17 cellular contexts compared by ENCODE assay signal in the genomic region with DNA sequence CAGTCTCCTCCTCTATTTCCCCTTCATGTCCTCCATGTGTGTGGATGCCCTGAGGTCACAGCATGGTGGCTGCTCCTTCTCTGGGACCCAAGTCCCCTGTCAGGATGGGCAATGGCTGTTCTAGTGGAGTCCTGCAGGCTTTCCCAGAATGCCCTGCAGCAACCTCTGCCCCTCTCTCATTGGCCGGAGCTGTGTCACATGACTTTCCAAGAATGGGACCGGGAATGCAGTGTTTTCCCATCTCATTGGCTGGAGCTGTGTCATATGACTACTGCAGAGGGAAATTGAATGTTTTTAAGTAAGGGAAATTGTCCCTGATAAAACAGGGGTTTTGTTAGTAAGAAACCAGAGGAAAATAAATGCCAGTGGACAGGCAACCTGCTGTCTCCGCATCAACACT.
DNase-seq lines count a peak whose midpoint lies in the region; ATAC-seq and TF ChIP-seq lines count a peak whose summit lies in the region.
"Had no signal": no experiment of that assay in that cellular context is flagged by ENCODE, and none has a peak within 500 bp of the region (broad histone marks: within the 10 kb centered on the region; RNA-seq: fewer than 3 reads in every experiment).

No MANE protein-coding gene starts in this region.

- peak; percentile 15 for DNase-seq in activated CD8-positive, alpha-beta memory T cell treated with anti-CD3 and anti-CD28 coated beads for 24 hours
- DNase-seq in activated CD8-positive, alpha-beta memory T cell treated with anti-CD3 and anti-CD28 coated beads, Interleukin-2, amount 50 U/mL, for 48 hours = no peak
- DNase-seq in coronary artery (ENCODE audit: low spot score) (peak; percentile 35), islet precursor cell (peak; percentile 13), posterior vena cava (ENCODE audit: low spot score) (peak; percentile 14), hepatic stellate cell (ENCODE audit: low spot score) (no peak), NCI-H446 treated with DMSO at 0.1 percent for 48 hours (lab: John Stamatoyannopoulos, UW) (no peak)
- DNase-seq: AML-193; Caco-2; CD4-positive, alpha-beta T cell; GM23248 had no signal

- ATAC-seq in GM21526 (IDR thresholded peaks at IDR 0.05; ENCODE audit: low FRiP score, unreplicated experiment) = no peak
- ATAC-seq: A549 had no signal

- intact Hi-C loops in posterior vena cava (cut with DNase I) = no loop called here

- H3K27ac ChIP-seq in coronary artery = no peak overlapping the region
- H3K27ac ChIP-seq: 22Rv1, A549, C4-2B, GM23248, HL-60 had no signal

- TF ChIP-seq CTCF in coronary artery (IDR thresholded peaks at IDR 0.05) = no peak

- no peak overlapping the region for H3K4me3 ChIP-seq in coronary artery
- H3K4me3 ChIP-seq: A549, GM23248, HAP-1 had no signal

Comparison
In these comparisons a context has a peak if more than half of its experiments do, and no peak if none do; other contexts are left out.
1. DNase-seq: peak in activated CD8-positive, alpha-beta memory T cell treated with anti-CD3 and anti-CD28 coated beads for 24 hours (single experiment), coronary artery (single experiment), islet precursor cell (single experiment) and posterior vena cava (single experiment); none in activated CD8-positive, alpha-beta memory T cell treated with anti-CD3 and anti-CD28 coated beads, Interleukin-2, amount 50 U/mL, for 48 hours (single experiment), hepatic stellate cell (single experiment) and NCI-H446 treated with DMSO at 0.1 percent for 48 hours (single experiment).